22 cellular contexts compared by ENCODE assay signal in genomic region chr1:212622467-212622866, GRCh38.
"Had no signal": no experiment of that assay in that cellular context is flagged by ENCODE, and none has a peak within 500 bp of the region (broad histone marks: within the 10 kb centered on the region; RNA-seq: fewer than 3 reads in every experiment).

No MANE protein-coding gene starts in this region.

- H3K36me3 Mint-ChIP-seq: naive thymus-derived CD8-positive, alpha-beta T cell had no signal

- H3K4me3 ChIP-seq: adrenal gland, ascending aorta, gastrocnemius medialis, left lung, upper lobe of right lung had no signal

- H3K9me3 Mint-ChIP-seq: activated naive CD4-positive, alpha-beta T cell treated with anti-CD3 and anti-CD28 coated beads, Interleukin-2, amount 50 U/mL, for 24 hours; activated T-cell treated with anti-CD3 and anti-CD28 coated beads, Interleukin-2, amount 50 U/mL, for 72 hours; central memory CD8-positive, alpha-beta T cell; effector memory CD8-positive, alpha-beta T cell; mesothelial cell of epicardium; naive thymus-derived CD8-positive, alpha-beta T cell had no signal

- H3K4me1 ChIP-seq: adrenal gland, ascending aorta, gastrocnemius medialis, left lung, upper lobe of right lung had no signal

- ATAC-seq: activated T-cell treated with anti-CD3 and anti-CD28 coated beads, Interleukin-2, amount 50 U/mL, for 72 hours; effector memory CD8-positive, alpha-beta T cell; esophagus mucosa; gastrocnemius medialis; left lung had no signal

- FAIRE-seq: colon had no signal

- H3K27me3 ChIP-seq: adrenal gland, ascending aorta, left lung, upper lobe of right lung had no signal

- H3K4me3 Mint-ChIP-seq: activated naive CD4-positive, alpha-beta T cell treated with anti-CD3 and anti-CD28 coated beads, Interleukin-2, amount 50 U/mL, for 24 hours; activated T-cell treated with anti-CD3 and anti-CD28 coated beads, Interleukin-2, amount 50 U/mL, for 72 hours; central memory CD8-positive, alpha-beta T cell; effector memory CD8-positive, alpha-beta T cell; mesothelial cell of epicardium had no signal

- H3K27ac ChIP-seq: adrenal gland, ascending aorta, gastrocnemius medialis, left lung, upper lobe of right lung had no signal

- H3K9me3 ChIP-seq: adrenal gland, ascending aorta, gastrocnemius medialis, left lung, upper lobe of right lung had no signal

- DNase-seq: activated CD4-positive, alpha-beta T cell treated with anti-CD3 and anti-CD28 coated beads for 1 hour; activated CD4-positive, alpha-beta T cell treated with anti-CD3 and anti-CD28 coated beads, Interleukin-2, amount 50 U/mL, for 4 hours; activated gamma-delta T cell treated with Interleukin-2 at 50 U/mL for 16 hours; activated T-cell treated with anti-CD3 and anti-CD28 coated beads, Interleukin-2, amount 50 U/mL, for 72 hours; adrenal gland; effector memory CD8-positive, alpha-beta T cell; gastrocnemius medialis; hippocampal formation; kidney glomerular epithelial cell; left lung; naive thymus-derived CD8-positive, alpha-beta T cell; stimulated activated CD4-positive, alpha-beta T cell treated with anti-CD3 and anti-CD28 coated beads, Interleukin-2, amount 100 ng/mL, for 48 hours; stimulated activated naive CD4-positive, alpha-beta T cell; T-helper 9 cell; upper lobe of right lung had no signal

- H3K4me1 Mint-ChIP-seq: central memory CD8-positive, alpha-beta T cell; mesothelial cell of epicardium had no signal

- H3K27ac Mint-ChIP-seq: activated T-cell treated with anti-CD3 and anti-CD28 coated beads, Interleukin-2, amount 50 U/mL, for 72 hours; effector memory CD8-positive, alpha-beta T cell; mesothelial cell of epicardium; progenitor cell of endocrine pancreas had no signal
